In the genomic region with DNA sequence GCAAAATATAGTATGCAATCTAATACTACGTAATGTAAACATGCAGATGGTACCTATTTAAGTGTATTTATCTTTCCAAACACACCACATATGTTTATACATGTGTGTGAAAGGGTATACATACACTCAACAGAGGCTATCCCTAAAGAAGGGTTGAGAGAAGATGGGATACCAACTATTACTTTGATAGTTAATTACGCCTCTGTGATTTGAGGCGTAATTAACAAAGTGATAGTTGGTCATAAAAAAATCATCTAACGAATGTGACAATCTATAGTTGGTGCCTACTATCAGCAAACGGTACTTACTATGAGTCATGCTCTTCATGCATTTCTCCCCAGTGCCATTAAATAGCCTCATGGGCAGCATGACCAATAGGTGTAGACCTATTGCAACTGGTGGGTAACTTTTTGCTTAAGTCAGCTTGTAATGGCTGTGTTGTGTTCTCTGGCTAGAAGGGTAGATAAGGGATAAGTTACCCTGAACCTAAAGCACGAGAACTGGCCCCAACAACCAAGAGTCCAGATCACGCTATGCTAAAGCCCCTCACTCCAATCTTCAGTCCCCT, we compare ENCODE assay signal across 2 cellular contexts.
TF ChIP-seq lines count a peak whose summit lies in the region.

No MANE protein-coding gene starts in this region.

TF ChIP-seq in IMR-90, 13 proteins besides CTCF, POLR2A, EP300 and RAD21:
- TF ChIP-seq MAFK (IDR thresholded peaks at IDR 0.05; ENCODE audit: low read depth, low read length) = 0 out of 2 replicates have a peak, but pooled peaks have one; percentile 3
- TF ChIP-seq CEBPB (IDR thresholded peaks at IDR 0.05; ENCODE audit: low read depth, low read length) = no peak

TF ChIP-seq in K562, 482 proteins besides CTCF, POLR2A, EP300 and RAD21:
- TF ChIP-seq, protein P1, sequence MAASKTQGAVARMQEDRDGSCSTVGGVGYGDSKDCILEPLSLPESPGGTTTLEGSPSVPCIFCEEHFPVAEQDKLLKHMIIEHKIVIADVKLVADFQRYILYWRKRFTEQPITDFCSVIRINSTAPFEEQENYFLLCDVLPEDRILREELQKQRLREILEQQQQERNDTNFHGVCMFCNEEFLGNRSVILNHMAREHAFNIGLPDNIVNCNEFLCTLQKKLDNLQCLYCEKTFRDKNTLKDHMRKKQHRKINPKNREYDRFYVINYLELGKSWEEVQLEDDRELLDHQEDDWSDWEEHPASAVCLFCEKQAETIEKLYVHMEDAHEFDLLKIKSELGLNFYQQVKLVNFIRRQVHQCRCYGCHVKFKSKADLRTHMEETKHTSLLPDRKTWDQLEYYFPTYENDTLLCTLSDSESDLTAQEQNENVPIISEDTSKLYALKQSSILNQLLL (CRISPR knock-in tag; IDR thresholded peaks at IDR 0.05; ENCODE audit: borderline replicate concordance) = peak; percentile 92; the same call in 1 of the 2 replicates
- 0 out of 2 replicates have a peak, but pooled peaks have one; percentile 19 for TF ChIP-seq NFIX (CRISPR knock-in tag; IDR thresholded peaks at IDR 0.05; ENCODE audit: low read depth)
- TF ChIP-seq, protein P2, sequence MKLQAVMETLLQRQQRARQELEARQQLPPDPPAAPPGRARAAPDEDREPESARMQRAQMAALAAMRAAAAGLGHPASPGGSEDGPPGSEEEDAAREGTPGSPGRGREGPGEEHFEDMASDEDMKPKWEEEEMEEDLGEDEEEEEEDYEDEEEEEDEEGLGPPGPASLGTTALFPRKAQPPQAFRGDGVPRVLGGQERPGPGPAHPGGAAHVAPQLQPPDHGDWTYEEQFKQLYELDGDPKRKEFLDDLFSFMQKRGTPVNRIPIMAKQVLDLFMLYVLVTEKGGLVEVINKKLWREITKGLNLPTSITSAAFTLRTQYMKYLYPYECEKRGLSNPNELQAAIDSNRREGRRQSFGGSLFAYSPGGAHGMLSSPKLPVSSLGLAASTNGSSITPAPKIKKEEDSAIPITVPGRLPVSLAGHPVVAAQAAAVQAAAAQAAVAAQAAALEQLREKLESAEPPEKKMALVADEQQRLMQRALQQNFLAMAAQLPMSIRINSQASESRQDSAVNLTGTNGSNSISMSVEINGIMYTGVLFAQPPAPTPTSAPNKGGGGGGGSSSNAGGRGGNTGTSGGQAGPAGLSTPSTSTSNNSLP (IDR thresholded peaks at IDR 0.05; ENCODE audit: borderline replicate concordance, low read depth, low read length) = no peak
